Comparison of ENCODE assay signal across 1 cellular context in genomic region chr15:42495361-42496212, GRCh38.
TF ChIP-seq lines count a peak whose summit lies in the region.

SNAP23 (plus strand) TSS chr15:42495634; CDS start chr15:42511847, 16,213 bp downstream.

TF ChIP-seq in HepG2, 621 proteins besides CTCF, POLR2A, EP300 and RAD21 (continued from another document and continues in another):
- TF ChIP-seq ZBTB40 (IDR thresholded peaks at IDR 0.05) = no peak
- peak; percentile 93 for TF ChIP-seq ZBTB40 (CRISPR knock-in tag; IDR thresholded peaks at IDR 0.05)
- TF ChIP-seq PATZ1 (CRISPR knock-in tag; IDR thresholded peaks at IDR 0.05) = peak; percentile 37
- TF ChIP-seq SNRNP70 (IDR thresholded peaks at IDR 0.05; ENCODE audit: low read depth, low read length) = no peak
- peak; percentile 72 for TF ChIP-seq MXD4 (CRISPR knock-in tag; IDR thresholded peaks at IDR 0.05)
- TF ChIP-seq XRCC5 (optimal IDR thresholded peaks at IDR 0.05; ENCODE audit: low read length) = peak; percentile 75
- TF ChIP-seq TEAD3 (CRISPR knock-in tag; optimal IDR thresholded peaks at IDR 0.05; ENCODE audit: borderline replicate concordance) = peak; percentile 64
- 0 out of 2 replicates have a peak, but pooled peaks have one; percentile 25 for TF ChIP-seq ZNF607 (CRISPR knock-in tag; IDR thresholded peaks at IDR 0.05; ENCODE audit: borderline replicate concordance)
- 0 out of 2 replicates have a peak, but pooled peaks have one; percentile 14 for TF ChIP-seq SMARCC2 (IDR thresholded peaks at IDR 0.05)
- peak; percentile 83 for TF ChIP-seq YEATS4 (CRISPR knock-in tag; IDR thresholded peaks at IDR 0.05; ENCODE audit: borderline replicate concordance)
- TF ChIP-seq ZNF407 (CRISPR knock-in tag; IDR thresholded peaks at IDR 0.05; ENCODE audit: not compliant biosample characterization) = no peak
- peak; percentile 79; the same call in 1 of the 2 replicates for TF ChIP-seq ZNF124 (CRISPR knock-in tag; IDR thresholded peaks at IDR 0.05)
- TF ChIP-seq YY1 (IDR thresholded peaks at IDR 0.05; ENCODE audit: insufficient read depth, insufficient replicate concordance, low read depth, low read length) = no peak
- peak; percentile 66; the same call in 1 of the 2 replicates for TF ChIP-seq MEF2D (CRISPR knock-in tag; IDR thresholded peaks at IDR 0.05)
- peak in 1 of 2 experiments; percentile 42; a peak in 2 of 4 replicates for TF ChIP-seq HMGXB4 (CRISPR knock-in tag; IDR thresholded peaks at IDR 0.05; ENCODE audit: borderline replicate concordance in 1 of 2, low read depth in 1 of 2)
- TF ChIP-seq KIAA2018 (CRISPR knock-in tag; IDR thresholded peaks at IDR 0.05; ENCODE audit: borderline replicate concordance) = no peak
- no peak for TF ChIP-seq MTF1 (CRISPR knock-in tag; IDR thresholded peaks at IDR 0.05)
- no peak for TF ChIP-seq NR2F6 (IDR thresholded peaks at IDR 0.05)
- peak; percentile 37; the same call in 1 of the 2 replicates for TF ChIP-seq NR2F6 (CRISPR knock-in tag; IDR thresholded peaks at IDR 0.05)
